Comparison of ENCODE assay signal across 30 cellular contexts in the genomic region with DNA sequence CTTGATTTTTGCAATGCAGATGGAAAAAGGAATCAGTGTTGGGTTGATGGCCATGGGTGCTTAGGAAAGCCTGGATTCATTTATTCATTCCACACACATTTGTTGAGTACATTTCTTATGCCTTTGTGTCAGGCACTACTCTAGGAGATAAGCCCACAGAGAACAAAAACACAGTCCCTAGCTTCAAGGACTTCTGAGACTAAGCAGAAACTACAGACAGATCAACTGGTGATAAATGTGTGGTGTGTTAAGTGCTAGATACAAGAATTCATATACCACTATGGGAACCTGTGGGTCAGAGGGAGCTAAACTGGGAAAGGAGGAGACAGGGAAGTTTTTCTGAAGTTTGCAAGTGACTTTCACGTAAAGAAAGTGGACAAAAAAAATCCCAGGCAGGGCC.
"Had no signal": no experiment of that assay in that cellular context is flagged by ENCODE, and none has a peak within 500 bp of the region (broad histone marks: within the 10 kb centered on the region; RNA-seq: fewer than 3 reads in every experiment).

No MANE protein-coding gene starts in this region.

- ATAC-seq: activated CD4-positive, alpha-beta T cell treated with anti-CD3 and anti-CD28 coated beads for 36 hours; activated T-cell treated with anti-CD3 and anti-CD28 coated beads, Interleukin-2, amount 50 U/mL, for 72 hours; Panc1; Right ventricle myocardium inferior; T-cell had no signal

- DNase-seq: activated CD4-positive, alpha-beta memory T cell treated with anti-CD3 and anti-CD28 coated beads, Interleukin-2, amount 10 ng/mL, durations not matched to agents 7 days and 5 days; activated CD4-positive, alpha-beta T cell treated with anti-CD3 and anti-CD28 coated beads for 36 hours; activated CD4-positive, alpha-beta T cell treated with anti-CD3 and anti-CD28 coated beads, Interleukin-2, amount 50 U/mL, for 1 hour; activated gamma-delta T cell treated with Interleukin-2 at 50 U/mL for 16 hours; activated naive CD4-positive, alpha-beta T cell treated with anti-CD3 and anti-CD28 coated beads, Interleukin-2, amount 10 ng/mL, durations not matched to agents 7 days and 5 days; activated naive CD8-positive, alpha-beta T cell treated with anti-CD3 and anti-CD28 coated beads for 36 hours; activated T-cell treated with anti-CD3 and anti-CD28 coated beads for 4 hours; activated T-cell treated with anti-CD3 and anti-CD28 coated beads, Interleukin-2, amount 50 U/mL, for 72 hours; anterior cingulate cortex; caudate nucleus; MG63; MV-4-11; NCI-H1092 treated with DMSO at 0.1 percent for 48 hours; NCI-H1417 treated with DMSO at 0.1 percent for 48 hours; NCI-H1694; NCI-H2029; NCI-H2107; NCI-H345; NCI-H510A; NCI-H526 treated with DMSO at 0.1 percent for 48 hours; NCI-H82; RPMI8226; T-cell; T-helper 2 cell; T1000; WERI-Rb-1 had no signal

- H3K9ac ChIP-seq: KMS-11 had no signal

- H3K4me3 ChIP-seq: MG63, SK-N-MC had no signal

- H3K27me3 ChIP-seq: MG63 had no signal

- H3K4me2 ChIP-seq: KMS-11 had no signal

- H3K36me3 ChIP-seq: MG63, WERI-Rb-1 had no signal

- H3K9me3 ChIP-seq: MG63 had no signal

- H3K27ac ChIP-seq: KMS-11, SK-N-MC, WERI-Rb-1 had no signal
